In the genomic region with DNA sequence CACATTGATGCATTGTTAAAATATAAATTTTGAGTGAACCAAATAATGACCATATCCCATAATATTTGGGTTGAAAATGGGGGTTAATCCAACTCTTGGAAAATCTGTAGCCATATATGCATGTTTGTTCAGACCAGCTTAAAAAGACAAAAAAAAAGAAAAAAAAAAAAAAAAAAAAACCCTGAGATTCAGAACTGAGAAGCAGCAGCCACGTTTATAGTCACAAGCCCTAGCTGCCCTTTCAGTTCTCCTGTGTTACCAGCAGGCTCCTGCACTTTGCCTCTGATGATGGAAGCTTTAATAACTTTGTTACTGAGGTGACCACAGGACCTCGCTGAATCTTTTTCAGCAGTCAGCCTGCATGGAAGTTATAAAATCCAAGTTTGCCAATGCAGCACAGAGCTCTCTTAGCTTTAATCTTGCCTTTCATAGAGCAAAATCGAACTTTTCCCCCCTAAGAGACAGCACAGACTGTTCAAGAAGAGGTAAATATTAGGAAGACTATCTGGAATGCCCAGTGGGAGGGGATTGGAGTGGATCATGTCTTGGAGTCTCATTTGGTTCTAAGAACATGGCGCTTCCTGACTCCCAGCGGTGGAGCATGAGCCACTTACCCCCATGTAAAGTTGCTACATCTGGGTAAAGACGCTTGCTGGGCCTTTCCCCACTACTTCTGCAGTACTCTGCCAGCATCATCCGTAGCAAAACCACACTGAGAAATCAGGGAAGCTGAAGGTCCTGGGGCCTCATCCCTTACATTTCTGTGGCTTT, we compare ENCODE assay signal across 9 cellular contexts.
DNase-seq lines count a peak whose midpoint lies in the region; ATAC-seq lines count a peak whose summit lies in the region.
"Had no signal": no experiment of that assay in that cellular context is flagged by ENCODE, and none has a peak within 500 bp of the region (broad histone marks: within the 10 kb centered on the region; RNA-seq: fewer than 3 reads in every experiment).

No MANE protein-coding gene starts in this region.

- DNase-seq in activated naive CD8-positive, alpha-beta T cell treated with anti-CD3 and anti-CD28 coated beads, Interleukin-2, amount 50 U/mL, for 24 hours: no peak
- peak; percentile 85 for DNase-seq in amniotic epithelial cell (ENCODE audit: low read depth)
- no peak for DNase-seq in stimulated activated naive CD8-positive, alpha-beta T cell treated with anti-CD3 and anti-CD28 coated beads, Interleukin-15, amount 100 ng/mL, for 72 hours
- no peak for DNase-seq in HuH-7.5 (ENCODE audit: low spot score)
- DNase-seq in NCI-H1694 treated with DMSO at 0.1 percent for 48 hours (lab: John Stamatoyannopoulos, UW): no peak
- no peak for DNase-seq in NCI-H2171 (lab: John Stamatoyannopoulos, UW)
- DNase-seq: OCI-M1 had no signal

- peaks cover 30% of the 10 kb centered on the region for H3K36me3 Mint-ChIP-seq in activated naive CD8-positive, alpha-beta T cell
- peaks cover 45% of the 10 kb centered on the region for H3K36me3 Mint-ChIP-seq in activated naive CD8-positive, alpha-beta T cell treated with anti-CD3 and anti-CD28 coated beads, Interleukin-2, amount 50 U/mL, for 24 hours (ENCODE audit: low read depth)

- no peaks in the 10 kb centered on the region for H3K9me3 Mint-ChIP-seq in activated naive CD8-positive, alpha-beta T cell (ENCODE audit: low read depth)
- H3K9me3 Mint-ChIP-seq in activated naive CD8-positive, alpha-beta T cell treated with anti-CD3 and anti-CD28 coated beads, Interleukin-2, amount 50 U/mL, for 24 hours: peaks cover 3% of the 10 kb centered on the region
- H3K9me3 Mint-ChIP-seq in stimulated activated naive CD8-positive, alpha-beta T cell treated with anti-CD3 and anti-CD28 coated beads, Interleukin-15, amount 100 ng/mL, for 72 hours: no peaks in the 10 kb centered on the region

- H3K27me3 Mint-ChIP-seq in activated naive CD8-positive, alpha-beta T cell: no peaks in the 10 kb centered on the region
- no peaks in the 10 kb centered on the region for H3K27me3 Mint-ChIP-seq in activated naive CD8-positive, alpha-beta T cell treated with anti-CD3 and anti-CD28 coated beads, Interleukin-2, amount 50 U/mL, for 24 hours
- no peaks in the 10 kb centered on the region for H3K27me3 Mint-ChIP-seq in stimulated activated naive CD8-positive, alpha-beta T cell treated with anti-CD3 and anti-CD28 coated beads, Interleukin-15, amount 100 ng/mL, for 72 hours

- H3K27ac Mint-ChIP-seq in activated naive CD8-positive, alpha-beta T cell: peak overlapping the region; percentile 34
- no peak overlapping the region for H3K27ac Mint-ChIP-seq in activated naive CD8-positive, alpha-beta T cell treated with anti-CD3 and anti-CD28 coated beads, Interleukin-2, amount 50 U/mL, for 24 hours
- H3K27ac Mint-ChIP-seq in stimulated activated naive CD8-positive, alpha-beta T cell treated with anti-CD3 and anti-CD28 coated beads, Interleukin-15, amount 100 ng/mL, for 72 hours: peak overlapping the region; percentile 19 to 67

- no peak overlapping the region for H3K4me3 Mint-ChIP-seq in activated naive CD8-positive, alpha-beta T cell
- no peak overlapping the region for H3K4me3 Mint-ChIP-seq in activated naive CD8-positive, alpha-beta T cell treated with anti-CD3 and anti-CD28 coated beads, Interleukin-2, amount 50 U/mL, for 24 hours
- no peak overlapping the region for H3K4me3 Mint-ChIP-seq in stimulated activated naive CD8-positive, alpha-beta T cell treated with anti-CD3 and anti-CD28 coated beads, Interleukin-15, amount 100 ng/mL, for 72 hours

- no peak for ATAC-seq in activated naive CD8-positive, alpha-beta T cell treated with anti-CD3 and anti-CD28 coated beads, Interleukin-2, amount 50 U/mL, for 24 hours
- peak; percentile 44 for ATAC-seq in HG02763 (IDR thresholded peaks at IDR 0.05; ENCODE audit: unreplicated experiment)
- ATAC-seq in stimulated activated naive CD8-positive, alpha-beta T cell treated with anti-CD3 and anti-CD28 coated beads, Interleukin-15, amount 100 ng/mL, for 72 hours: no peak

- peaks cover 81% of the 10 kb centered on the region for H3K4me1 Mint-ChIP-seq in activated naive CD8-positive, alpha-beta T cell (ENCODE audit: low read depth)
- peaks cover 89% of the 10 kb centered on the region for H3K4me1 Mint-ChIP-seq in activated naive CD8-positive, alpha-beta T cell treated with anti-CD3 and anti-CD28 coated beads, Interleukin-2, amount 50 U/mL, for 24 hours
- peaks cover 86% of the 10 kb centered on the region for H3K4me1 Mint-ChIP-seq in stimulated activated naive CD8-positive, alpha-beta T cell treated with anti-CD3 and anti-CD28 coated beads, Interleukin-15, amount 100 ng/mL, for 72 hours
